ENCODE assay signal across 25 cellular contexts in the genomic region with DNA sequence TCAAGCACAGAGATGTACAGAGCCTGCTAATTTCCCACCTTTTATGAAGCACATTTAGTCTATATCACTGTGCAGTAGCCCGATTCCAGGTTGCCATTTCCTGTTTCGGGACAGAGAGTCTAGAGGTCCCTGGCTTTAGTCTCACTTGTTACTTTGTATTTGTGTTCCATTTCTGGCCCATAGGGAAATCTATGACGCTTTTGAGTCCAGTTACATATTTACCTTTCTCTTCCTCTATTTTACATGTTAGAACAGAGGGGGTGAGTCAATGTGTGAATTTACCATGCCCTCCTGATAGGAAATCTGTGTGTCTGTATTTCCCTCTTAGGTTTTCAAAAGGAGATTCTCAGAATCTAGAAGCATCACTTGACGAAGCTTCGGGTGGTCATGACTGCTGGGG.
DNase-seq lines count a peak whose midpoint lies in the region; ATAC-seq, FAIRE-seq and TF ChIP-seq lines count a peak whose summit lies in the region.
"Had no signal": no experiment of that assay in that cellular context is flagged by ENCODE, and none has a peak within 500 bp of the region (broad histone marks: within the 10 kb centered on the region; RNA-seq: fewer than 3 reads in every experiment).

No MANE protein-coding gene starts in this region.

- no peaks in the 10 kb centered on the region for H3K36me3 ChIP-seq in GM23338 (ENCODE audit: insufficient read depth)
- H3K36me3 ChIP-seq: esophagus squamous epithelium, spleen had no signal

- no peaks in the 10 kb centered on the region for H3K4me1 Mint-ChIP-seq in GM23338
- H3K4me1 Mint-ChIP-seq in CD4-positive, alpha-beta T cell (ENCODE audit: low read depth) = no peaks in the 10 kb centered on the region
- H3K4me1 Mint-ChIP-seq: activated naive CD8-positive, alpha-beta T cell treated with anti-CD3 and anti-CD28 coated beads for 36 hours; stimulated activated naive CD8-positive, alpha-beta T cell treated with anti-CD3 and anti-CD28 coated beads, Interleukin-15, amount 100 ng/mL, for 72 hours; T-cell had no signal

- DNase-seq in GM18507 (ENCODE audit: extremely low spot score, insufficient read length, low read depth) (no peak), GM23338 (ENCODE audit: low spot score) (no peak), posterior cingulate gyrus (no peak)
- DNase-seq in CD4-positive, alpha-beta T cell = no peak
- DNase-seq: activated CD4-positive, alpha-beta T cell treated with anti-CD3 and anti-CD28 coated beads for 4 hours; activated naive CD8-positive, alpha-beta T cell treated with anti-CD3 and anti-CD28 coated beads for 36 hours; COR-L47; effector memory CD4-positive, alpha-beta T cell; esophagus squamous epithelium; mammary epithelial cell; NCI-H146; PC-3; retina; SIG-M5; spleen; stimulated activated CD4-positive, alpha-beta T cell treated with anti-CD3 and anti-CD28 coated beads, Interleukin-4, amount 100 ng/mL, for 24 hours; stimulated activated naive CD8-positive, alpha-beta T cell treated with anti-CD3 and anti-CD28 coated beads, Interleukin-15, amount 100 ng/mL, for 72 hours; T-cell had no signal

- POLR2A ChIA-PET in CD4-positive, alpha-beta T cell (lab: Charles Lee) = no interaction called here

- no peaks in the 10 kb centered on the region for H4K20me1 ChIP-seq in GM23338 (replicated peaks; ENCODE audit: insufficient read depth)

- no peak overlapping the region for H3K4me2 ChIP-seq in GM23338

- no peak for TF ChIP-seq CTCF in GM23338 (conservative IDR thresholded peaks at IDR 0.05; ENCODE audit: low read depth in 2 of 2)
- TF ChIP-seq CTCF in CD4-positive, alpha-beta T cell (IDR thresholded peaks at IDR 0.05) = no peak

- no peak overlapping the region for H3K27ac Mint-ChIP-seq in GM23338
- H3K27ac Mint-ChIP-seq in CD4-positive, alpha-beta T cell = no peak overlapping the region
- H3K27ac Mint-ChIP-seq: activated naive CD8-positive, alpha-beta T cell treated with anti-CD3 and anti-CD28 coated beads for 36 hours; stimulated activated naive CD8-positive, alpha-beta T cell treated with anti-CD3 and anti-CD28 coated beads, Interleukin-15, amount 100 ng/mL, for 72 hours; T-cell; type B pancreatic cell had no signal

- H3K27ac ChIP-seq in GM23338 (ENCODE audit: low read depth) = no peak overlapping the region
- H3K27ac ChIP-seq in CD4-positive, alpha-beta T cell (ENCODE audit: low read depth, low read length) = no peak overlapping the region
- H3K27ac ChIP-seq: esophagus squamous epithelium, spleen had no signal

- H3K9me2 ChIP-seq in GM23338 (ENCODE audit: insufficient read depth) = peaks cover 5% of the 10 kb centered on the region; the same call in 1 of the 2 replicates

- no peaks in the 10 kb centered on the region for H3K27me3 ChIP-seq in GM23338 (ENCODE audit: insufficient read depth)
- H3K27me3 ChIP-seq in CD4-positive, alpha-beta T cell (ENCODE audit: control insufficient read depth, insufficient read depth, low read length) = no peaks in the 10 kb centered on the region
- H3K27me3 ChIP-seq: spleen had no signal

- H3K9me3 Mint-ChIP-seq in GM23338 = no peaks in the 10 kb centered on the region; the same call in 2 of the 3 replicates
- no peaks in the 10 kb centered on the region for H3K9me3 Mint-ChIP-seq in CD4-positive, alpha-beta T cell
- H3K9me3 Mint-ChIP-seq: activated naive CD8-positive, alpha-beta T cell treated with anti-CD3 and anti-CD28 coated beads for 36 hours; type B pancreatic cell had no signal

- no peaks in the 10 kb centered on the region for H3F3A ChIP-seq in GM23338 (replicated peaks; ENCODE audit: low read depth)

- no peaks in the 10 kb centered on the region for H3K9me3 ChIP-seq in CD4-positive, alpha-beta T cell (ENCODE audit: control insufficient read depth, low read length)
- H3K9me3 ChIP-seq: esophagus squamous epithelium had no signal

- H3K4me3 Mint-ChIP-seq in GM23338 = no peak overlapping the region
- H3K4me3 Mint-ChIP-seq in CD4-positive, alpha-beta T cell = no peak overlapping the region
- H3K4me3 Mint-ChIP-seq: activated naive CD8-positive, alpha-beta T cell treated with anti-CD3 and anti-CD28 coated beads for 36 hours; stimulated activated naive CD8-positive, alpha-beta T cell treated with anti-CD3 and anti-CD28 coated beads, Interleukin-15, amount 100 ng/mL, for 72 hours; T-cell; type B pancreatic cell had no signal

- peak; percentile 44 for FAIRE-seq in GM18507 (lab: Jason Lieb, UNC)
- FAIRE-seq: H1, K562 had no signal

- H3K27me3 Mint-ChIP-seq in GM23338 (ENCODE audit: insufficient read depth, low read depth, poor library complexity) = no peaks in the 10 kb centered on the region
- peaks cover 6% of the 10 kb centered on the region for H3K27me3 Mint-ChIP-seq in CD4-positive, alpha-beta T cell
- H3K27me3 Mint-ChIP-seq: activated naive CD8-positive, alpha-beta T cell treated with anti-CD3 and anti-CD28 coated beads for 36 hours had no signal

- H3K4me3 ChIP-seq in GM23338 = no peak overlapping the region
- H3K4me3 ChIP-seq: esophagus squamous epithelium, K562, spleen had no signal

- no peaks in the 10 kb centered on the region for H3K36me3 Mint-ChIP-seq in GM23338 (ENCODE audit: low read depth)
- no peaks in the 10 kb centered on the region for H3K36me3 Mint-ChIP-seq in CD4-positive, alpha-beta T cell (ENCODE audit: low read depth)
- H3K36me3 Mint-ChIP-seq: activated naive CD8-positive, alpha-beta T cell treated with anti-CD3 and anti-CD28 coated beads for 36 hours; T-cell; type B pancreatic cell had no signal

- ATAC-seq in GM19452 (IDR thresholded peaks at IDR 0.05; ENCODE audit: unreplicated experiment) (peak; percentile 55), HG02763 (IDR thresholded peaks at IDR 0.05; ENCODE audit: unreplicated experiment) (peak; percentile 68), HG03571 (IDR thresholded peaks at IDR 0.05; ENCODE audit: unreplicated experiment) (peak; percentile 71), GM18520 (IDR thresholded peaks at IDR 0.05; ENCODE audit: unreplicated experiment) (no peak), GM23338 (no peak)
- ATAC-seq in CD4-positive, alpha-beta T cell (ENCODE audit: poor library complexity) = no peak
- ATAC-seq: K562; PC-3; stimulated activated naive CD8-positive, alpha-beta T cell treated with anti-CD3 and anti-CD28 coated beads, Interleukin-15, amount 100 ng/mL, for 72 hours; T-cell had no signal

- CTCF ChIA-PET in CD4-positive, alpha-beta T cell (lab: Charles Lee) = no interaction called here

- intact Hi-C loops in posterior cingulate gyrus (cut with DNase I) = no loop called here
- intact Hi-C loops in CD4-positive, alpha-beta T cell (cut with DNase I, micrococcal nuclease) = no loop called here

- no peaks in the 10 kb centered on the region for H3K79me2 ChIP-seq in GM23338 (replicated peaks; ENCODE audit: insufficient read depth)

- no peak overlapping the region for H2AFZ ChIP-seq in GM23338

- H3K4me1 ChIP-seq in GM23338 (ENCODE audit: insufficient read depth) = no peaks in the 10 kb centered on the region
- H3K4me1 ChIP-seq: esophagus squamous epithelium, spleen had no signal

TF ChIP-seq in GM23338, 12 proteins besides CTCF, POLR2A, EP300 and RAD21:
- TF ChIP-seq STAT1 (IDR thresholded peaks at IDR 0.05; ENCODE audit: unreplicated experiment) = no peak
- no peak for TF ChIP-seq ZNF114 (CRISPR knock-in tag; IDR thresholded peaks at IDR 0.05)

Comparison
In these comparisons a context has a peak if more than half of its experiments do, and no peak if none do; other contexts are left out.
1. ATAC-seq: peak in GM19452 (single experiment), HG02763 (single experiment) and HG03571 (single experiment); none in GM18520 (single experiment), GM23338 (single experiment) and CD4-positive, alpha-beta T cell (single experiment).